ENCODE assay signal across 1 cellular context in the genomic region with DNA sequence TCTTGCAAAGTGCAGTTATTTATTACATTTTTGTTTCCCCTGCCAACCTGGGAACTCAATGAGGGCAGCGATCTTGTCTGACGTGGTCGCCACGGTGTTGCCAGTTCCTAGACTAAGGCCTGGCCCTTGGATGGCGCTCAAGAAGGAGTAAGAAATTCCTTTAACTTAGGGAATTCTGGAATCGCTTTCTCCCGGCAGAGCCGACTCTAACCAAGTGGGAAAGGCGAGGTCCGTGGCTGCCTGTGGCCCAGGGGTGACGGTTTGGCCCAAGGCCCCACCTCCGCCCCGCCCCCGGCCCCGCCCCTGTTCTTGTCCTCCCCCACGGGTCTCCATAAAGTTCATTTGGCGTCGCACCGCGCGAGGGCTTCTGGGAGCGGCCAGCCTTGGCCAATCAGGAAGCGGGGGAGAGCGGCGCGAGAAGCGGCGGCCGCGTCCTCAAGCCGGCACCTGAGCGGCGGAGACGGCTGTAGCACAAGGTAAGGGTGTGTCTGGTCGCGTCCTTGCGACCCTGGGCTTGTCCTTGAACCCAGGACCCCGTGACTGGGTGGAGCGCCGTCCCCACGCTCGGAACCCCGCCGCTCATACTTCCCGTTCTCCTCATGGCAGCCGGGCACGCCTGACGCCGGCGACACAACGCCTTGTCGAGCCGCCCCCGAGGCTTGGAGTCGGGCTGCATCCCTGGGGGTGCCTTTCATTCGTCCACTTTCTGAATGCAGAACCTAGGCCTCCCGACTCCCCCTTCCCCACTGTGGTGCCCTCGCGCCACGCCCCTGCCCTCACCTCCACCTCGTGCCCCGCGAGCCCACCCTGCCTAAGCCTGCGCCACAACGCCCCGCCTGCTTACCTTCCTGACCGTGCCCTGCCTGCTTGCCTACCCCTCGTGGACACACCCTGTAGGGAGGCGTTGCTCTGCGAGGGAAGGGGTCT.
A peak's percentile ranks its signal among the peaks of the same experiment; 100 is the strongest.
TF ChIP-seq lines count a peak whose summit lies in the region.

TSS of gene NUP93 (plus strand) at position 394 of the 927 bp plus-strand sequence. CDS start 18,119 bp downstream, outside the sequence.

TF ChIP-seq in HepG2, 621 proteins besides CTCF, POLR2A, EP300 and RAD21 (continued from another document and continues in another):
- TF ChIP-seq, protein P1, sequence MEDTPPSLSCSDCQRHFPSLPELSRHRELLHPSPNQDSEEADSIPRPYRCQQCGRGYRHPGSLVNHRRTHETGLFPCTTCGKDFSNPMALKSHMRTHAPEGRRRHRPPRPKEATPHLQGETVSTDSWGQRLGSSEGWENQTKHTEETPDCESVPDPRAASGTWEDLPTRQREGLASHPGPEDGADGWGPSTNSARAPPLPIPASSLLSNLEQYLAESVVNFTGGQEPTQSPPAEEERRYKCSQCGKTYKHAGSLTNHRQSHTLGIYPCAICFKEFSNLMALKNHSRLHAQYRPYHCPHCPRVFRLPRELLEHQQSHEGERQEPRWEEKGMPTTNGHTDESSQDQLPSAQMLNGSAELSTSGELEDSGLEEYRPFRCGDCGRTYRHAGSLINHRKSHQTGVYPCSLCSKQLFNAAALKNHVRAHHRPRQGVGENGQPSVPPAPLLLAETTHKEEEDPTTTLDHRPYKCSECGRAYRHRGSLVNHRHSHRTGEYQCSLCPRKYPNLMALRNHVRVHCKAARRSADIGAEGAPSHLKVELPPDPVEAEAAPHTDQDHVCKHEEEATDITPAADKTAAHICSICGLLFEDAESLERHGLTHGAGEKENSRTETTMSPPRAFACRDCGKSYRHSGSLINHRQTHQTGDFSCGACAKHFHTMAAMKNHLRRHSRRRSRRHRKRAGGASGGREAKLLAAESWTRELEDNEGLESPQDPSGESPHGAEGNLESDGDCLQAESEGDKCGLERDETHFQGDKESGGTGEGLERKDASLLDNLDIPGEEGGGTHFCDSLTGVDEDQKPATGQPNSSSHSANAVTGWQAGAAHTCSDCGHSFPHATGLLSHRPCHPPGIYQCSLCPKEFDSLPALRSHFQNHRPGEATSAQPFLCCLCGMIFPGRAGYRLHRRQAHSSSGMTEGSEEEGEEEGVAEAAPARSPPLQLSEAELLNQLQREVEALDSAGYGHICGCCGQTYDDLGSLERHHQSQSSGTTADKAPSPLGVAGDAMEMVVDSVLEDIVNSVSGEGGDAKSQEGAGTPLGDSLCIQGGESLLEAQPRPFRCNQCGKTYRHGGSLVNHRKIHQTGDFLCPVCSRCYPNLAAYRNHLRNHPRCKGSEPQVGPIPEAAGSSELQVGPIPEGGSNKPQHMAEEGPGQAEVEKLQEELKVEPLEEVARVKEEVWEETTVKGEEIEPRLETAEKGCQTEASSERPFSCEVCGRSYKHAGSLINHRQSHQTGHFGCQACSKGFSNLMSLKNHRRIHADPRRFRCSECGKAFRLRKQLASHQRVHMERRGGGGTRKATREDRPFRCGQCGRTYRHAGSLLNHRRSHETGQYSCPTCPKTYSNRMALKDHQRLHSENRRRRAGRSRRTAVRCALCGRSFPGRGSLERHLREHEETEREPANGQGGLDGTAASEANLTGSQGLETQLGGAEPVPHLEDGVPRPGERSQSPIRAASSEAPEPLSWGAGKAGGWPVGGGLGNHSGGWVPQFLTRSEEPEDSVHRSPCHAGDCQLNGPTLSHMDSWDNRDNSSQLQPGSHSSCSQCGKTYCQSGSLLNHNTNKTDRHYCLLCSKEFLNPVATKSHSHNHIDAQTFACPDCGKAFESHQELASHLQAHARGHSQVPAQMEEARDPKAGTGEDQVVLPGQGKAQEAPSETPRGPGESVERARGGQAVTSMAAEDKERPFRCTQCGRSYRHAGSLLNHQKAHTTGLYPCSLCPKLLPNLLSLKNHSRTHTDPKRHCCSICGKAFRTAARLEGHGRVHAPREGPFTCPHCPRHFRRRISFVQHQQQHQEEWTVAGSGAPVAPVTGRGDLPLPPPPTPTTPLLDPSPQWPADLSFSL (CRISPR knock-in tag; IDR thresholded peaks at IDR 0.05) = no peak
- peak; percentile 57; the same call in 1 of the 2 replicates for TF ChIP-seq ZNF329 (CRISPR knock-in tag; IDR thresholded peaks at IDR 0.05; ENCODE audit: low read depth)
- peak; percentile 82 for TF ChIP-seq TBX2 (CRISPR knock-in tag; IDR thresholded peaks at IDR 0.05; ENCODE audit: borderline replicate concordance)
- no peak; the same call in 1 of the 2 replicates for TF ChIP-seq ZNF605 (CRISPR knock-in tag; IDR thresholded peaks at IDR 0.05)
- TF ChIP-seq, protein P2, sequence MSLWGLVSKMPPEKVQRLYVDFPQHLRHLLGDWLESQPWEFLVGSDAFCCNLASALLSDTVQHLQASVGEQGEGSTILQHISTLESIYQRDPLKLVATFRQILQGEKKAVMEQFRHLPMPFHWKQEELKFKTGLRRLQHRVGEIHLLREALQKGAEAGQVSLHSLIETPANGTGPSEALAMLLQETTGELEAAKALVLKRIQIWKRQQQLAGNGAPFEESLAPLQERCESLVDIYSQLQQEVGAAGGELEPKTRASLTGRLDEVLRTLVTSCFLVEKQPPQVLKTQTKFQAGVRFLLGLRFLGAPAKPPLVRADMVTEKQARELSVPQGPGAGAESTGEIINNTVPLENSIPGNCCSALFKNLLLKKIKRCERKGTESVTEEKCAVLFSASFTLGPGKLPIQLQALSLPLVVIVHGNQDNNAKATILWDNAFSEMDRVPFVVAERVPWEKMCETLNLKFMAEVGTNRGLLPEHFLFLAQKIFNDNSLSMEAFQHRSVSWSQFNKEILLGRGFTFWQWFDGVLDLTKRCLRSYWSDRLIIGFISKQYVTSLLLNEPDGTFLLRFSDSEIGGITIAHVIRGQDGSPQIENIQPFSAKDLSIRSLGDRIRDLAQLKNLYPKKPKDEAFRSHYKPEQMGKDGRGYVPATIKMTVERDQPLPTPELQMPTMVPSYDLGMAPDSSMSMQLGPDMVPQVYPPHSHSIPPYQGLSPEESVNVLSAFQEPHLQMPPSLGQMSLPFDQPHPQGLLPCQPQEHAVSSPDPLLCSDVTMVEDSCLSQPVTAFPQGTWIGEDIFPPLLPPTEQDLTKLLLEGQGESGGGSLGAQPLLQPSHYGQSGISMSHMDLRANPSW (CRISPR knock-in tag; IDR thresholded peaks at IDR 0.05; ENCODE audit: borderline replicate concordance) = no peak
- no peak for TF ChIP-seq ONECUT2 (CRISPR knock-in tag; IDR thresholded peaks at IDR 0.05)
- TF ChIP-seq KLF6 (CRISPR knock-in tag; IDR thresholded peaks at IDR 0.05) = no peak
- TF ChIP-seq DDIT3 (CRISPR knock-in tag; IDR thresholded peaks at IDR 0.05) = no peak
- no peak for TF ChIP-seq SNAPC2 (CRISPR knock-in tag; IDR thresholded peaks at IDR 0.05)
- no peak for TF ChIP-seq FOXM1 (CRISPR knock-in tag; IDR thresholded peaks at IDR 0.05)
- TF ChIP-seq ZNF382 (CRISPR knock-in tag; IDR thresholded peaks at IDR 0.05; ENCODE audit: borderline replicate concordance) = no peak
- TF ChIP-seq MAFF (IDR thresholded peaks at IDR 0.05; ENCODE audit: low read depth, low read length) = no peak
- TF ChIP-seq NFE2L2 (IDR thresholded peaks at IDR 0.05; ENCODE audit: low read length) = no peak
- TF ChIP-seq SMARCE1 (IDR thresholded peaks at IDR 0.05; ENCODE audit: borderline replicate concordance) = no peak
- peak; percentile 39; the same call in 1 of the 2 replicates for TF ChIP-seq ZNF10 (CRISPR knock-in tag; IDR thresholded peaks at IDR 0.05; ENCODE audit: borderline replicate concordance, low read depth)
- TF ChIP-seq, protein P3, sequence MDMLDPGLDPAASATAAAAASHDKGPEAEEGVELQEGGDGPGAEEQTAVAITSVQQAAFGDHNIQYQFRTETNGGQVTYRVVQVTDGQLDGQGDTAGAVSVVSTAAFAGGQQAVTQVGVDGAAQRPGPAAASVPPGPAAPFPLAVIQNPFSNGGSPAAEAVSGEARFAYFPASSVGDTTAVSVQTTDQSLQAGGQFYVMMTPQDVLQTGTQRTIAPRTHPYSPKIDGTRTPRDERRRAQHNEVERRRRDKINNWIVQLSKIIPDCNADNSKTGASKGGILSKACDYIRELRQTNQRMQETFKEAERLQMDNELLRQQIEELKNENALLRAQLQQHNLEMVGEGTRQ (IDR thresholded peaks at IDR 0.05; ENCODE audit: low read depth, low read length) = no peak
- TF ChIP-seq, protein P3 (CRISPR knock-in tag; IDR thresholded peaks at IDR 0.05; ENCODE audit: borderline replicate concordance) = no peak; the same call in 1 of the 2 replicates
- peak; percentile 82 for TF ChIP-seq POLR2AphosphoS5 (IDR thresholded peaks at IDR 0.05; ENCODE audit: low read depth, low read length)
- TF ChIP-seq TOE1 (CRISPR knock-in tag; IDR thresholded peaks at IDR 0.05) = 0 out of 2 replicates have a peak, but pooled peaks have one; percentile 60
- no peak for TF ChIP-seq HIVEP1 (CRISPR knock-in tag; IDR thresholded peaks at IDR 0.05)
- no peak for TF ChIP-seq ZNF615 (CRISPR knock-in tag; IDR thresholded peaks at IDR 0.05; ENCODE audit: borderline replicate concordance)
- TF ChIP-seq ZNF788 (CRISPR knock-in tag; IDR thresholded peaks at IDR 0.05; ENCODE audit: borderline replicate concordance) = no peak
- peak; percentile 39; the same call in 1 of the 2 replicates for TF ChIP-seq ZNF263 (CRISPR knock-in tag; IDR thresholded peaks at IDR 0.05)
- TF ChIP-seq HNRNPH1 (optimal IDR thresholded peaks at IDR 0.05; ENCODE audit: low read depth, low read length) = no peak
- TF ChIP-seq GTF3A (CRISPR knock-in tag; conservative IDR thresholded peaks at IDR 0.05) = 0 out of 2 replicates have a peak, but pooled peaks have one; percentile 79
- TF ChIP-seq ZNF780A (CRISPR knock-in tag; IDR thresholded peaks at IDR 0.05) = no peak; the same call in 1 of the 2 replicates
- peak; percentile 62; the same call in 1 of the 2 replicates for TF ChIP-seq ZNF614 (CRISPR knock-in tag; IDR thresholded peaks at IDR 0.05; ENCODE audit: borderline replicate concordance)
- 0 out of 2 replicates have a peak, but pooled peaks have one; percentile 73 for TF ChIP-seq ZNF550 (CRISPR knock-in tag; IDR thresholded peaks at IDR 0.05; ENCODE audit: borderline replicate concordance)
- TF ChIP-seq, protein P4, sequence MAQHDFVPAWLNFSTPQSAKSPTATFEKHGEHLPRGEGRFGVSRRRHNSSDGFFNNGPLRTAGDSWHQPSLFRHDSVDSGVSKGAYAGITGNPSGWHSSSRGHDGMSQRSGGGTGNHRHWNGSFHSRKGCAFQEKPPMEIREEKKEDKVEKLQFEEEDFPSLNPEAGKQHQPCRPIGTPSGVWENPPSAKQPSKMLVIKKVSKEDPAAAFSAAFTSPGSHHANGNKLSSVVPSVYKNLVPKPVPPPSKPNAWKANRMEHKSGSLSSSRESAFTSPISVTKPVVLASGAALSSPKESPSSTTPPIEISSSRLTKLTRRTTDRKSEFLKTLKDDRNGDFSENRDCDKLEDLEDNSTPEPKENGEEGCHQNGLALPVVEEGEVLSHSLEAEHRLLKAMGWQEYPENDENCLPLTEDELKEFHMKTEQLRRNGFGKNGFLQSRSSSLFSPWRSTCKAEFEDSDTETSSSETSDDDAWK (CRISPR knock-in tag; IDR thresholded peaks at IDR 0.05) = no peak
- TF ChIP-seq EZH2 (conservative IDR thresholded peaks at IDR 0.05; ENCODE audit: low read depth, low read length) = no peak
- TF ChIP-seq ZBTB1 (CRISPR knock-in tag; IDR thresholded peaks at IDR 0.05; ENCODE audit: borderline replicate concordance) = peak; percentile 51; the same call in 1 of the 2 replicates
- TF ChIP-seq ZNF207 (IDR thresholded peaks at IDR 0.05; ENCODE audit: borderline replicate concordance) = no peak
- TF ChIP-seq MXD1 (CRISPR knock-in tag; IDR thresholded peaks at IDR 0.05) = peak; percentile 93; the same call in 1 of the 2 replicates
- TF ChIP-seq SYNCRIP (IDR thresholded peaks at IDR 0.05; ENCODE audit: insufficient read depth, low read depth, low read length) = no peak
- peak; percentile 72 for TF ChIP-seq YEATS4 (CRISPR knock-in tag; IDR thresholded peaks at IDR 0.05; ENCODE audit: borderline replicate concordance)
- TF ChIP-seq EED (CRISPR knock-in tag; IDR thresholded peaks at IDR 0.05) = peak; percentile 72; the same call in 1 of the 2 replicates
- no peak for TF ChIP-seq ZNF12 (CRISPR knock-in tag; IDR thresholded peaks at IDR 0.05)
- no peak for TF ChIP-seq DMTF1 (CRISPR knock-in tag; IDR thresholded peaks at IDR 0.05)
- TF ChIP-seq, protein P5, sequence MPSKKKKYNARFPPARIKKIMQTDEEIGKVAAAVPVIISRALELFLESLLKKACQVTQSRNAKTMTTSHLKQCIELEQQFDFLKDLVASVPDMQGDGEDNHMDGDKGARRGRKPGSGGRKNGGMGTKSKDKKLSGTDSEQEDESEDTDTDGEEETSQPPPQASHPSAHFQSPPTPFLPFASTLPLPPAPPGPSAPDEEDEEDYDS (CRISPR knock-in tag; IDR thresholded peaks at IDR 0.05) = peak; percentile 58
- peak; percentile 64 for TF ChIP-seq MED1 (CRISPR knock-in tag; IDR thresholded peaks at IDR 0.05)
- 0 out of 2 replicates have a peak, but pooled peaks have one; percentile 31 for TF ChIP-seq ZNF317 (CRISPR knock-in tag; IDR thresholded peaks at IDR 0.05)
- TF ChIP-seq ZNF543 (CRISPR knock-in tag; IDR thresholded peaks at IDR 0.05) = 0 out of 2 replicates have a peak, but pooled peaks have one; percentile 23
